ENCODE assay signal across 25 cellular contexts in genomic region chr10:93568105-93568390, GRCh38. TPM values are rescaled to one million over a fixed set of nuclear protein-coding genes. Genes with fewer than 3 reads are reported as not detected.
A peak's percentile ranks its signal among the peaks of the same experiment; 100 is the strongest.
DNase-seq lines count a peak whose midpoint lies in the region; ATAC-seq and TF ChIP-seq lines count a peak whose summit lies in the region.
"Had no signal": no experiment of that assay in that cellular context is flagged by ENCODE, and none has a peak within 500 bp of the region (broad histone marks: within the 10 kb centered on the region; RNA-seq: fewer than 3 reads in every experiment).

No MANE protein-coding gene starts in this region.

- H3K4me1 ChIP-seq in hepatocyte (ENCODE audit: insufficient read depth), result peaks cover 3% of the 10 kb centered on the region
- H3K4me1 ChIP-seq: HAP-1 had no signal

- peak overlapping the region; percentile 91 for H3K4me2 ChIP-seq in hepatocyte

- no peaks in the 10 kb centered on the region for H3K9me3 ChIP-seq in hepatocyte (ENCODE audit: low read depth)
- H3K9me3 ChIP-seq: HAP-1, heart right ventricle, MG63, vagina had no signal

- H3K36me3 ChIP-seq in hepatocyte (replicated peaks; ENCODE audit: insufficient read depth, low read depth), result no peaks in the 10 kb centered on the region
- H3K36me3 ChIP-seq: brain microvascular endothelial cell, HAP-1, heart right ventricle, MG63, vagina had no signal

- H3K27ac ChIP-seq in hepatocyte, result no peak overlapping the region
- H3K27ac ChIP-seq: brain microvascular endothelial cell, heart right ventricle, vagina had no signal

- no peak overlapping the region for H3K4me3 ChIP-seq in hepatocyte
- H3K4me3 ChIP-seq: HAP-1, MG63, vagina had no signal

- no peaks in the 10 kb centered on the region for H3K79me2 ChIP-seq in hepatocyte

- BruUV-seq in Calu3 (replicated peaks; lab: Mats Ljungman, UMichigan), result no TSS peak

- no peak for DNase-seq in Calu3
- peak; percentile 36 for DNase-seq in M059J (ENCODE audit: low read depth)
- no peak for DNase-seq in hepatocyte (ENCODE audit: low spot score)
- peak; percentile 29 for DNase-seq in retina
- no peak for DNase-seq in HuH-7.5 (ENCODE audit: low spot score)
- DNase-seq in NCI-H2227 (lab: John Stamatoyannopoulos, UW; ENCODE audit: unreplicated experiment), result no peak
- no peak for DNase-seq in activated naive CD4-positive, alpha-beta T cell treated with Interleukin-2 at 50 U/mL for 16 hours
- DNase-seq: activated CD4-positive, alpha-beta T cell treated with anti-CD3 and anti-CD28 coated beads, Interleukin-2, amount 10 ng/mL, durations not matched to agents 7 days and 5 days; activated naive CD4-positive, alpha-beta T cell treated with anti-CD3 and anti-CD28 coated beads, Interleukin-2, amount 10 ng/mL, durations not matched to agents 7 days and 5 days; brain microvascular endothelial cell; effector CD8-positive, alpha-beta T cell; GDM1; MG63; NCI-H187 treated with DMSO at 0.1 percent for 48 hours; NCI-H524 treated with DMSO at 0.1 percent for 48 hours; stimulated activated naive CD8-positive, alpha-beta T cell treated with anti-CD3 and anti-CD28 coated beads, Interleukin-15, Interleukin-2, amounts not matched to agents 100 U/mL and 50 U/mL, for 24 hours; T1000 had no signal

- H2AFZ ChIP-seq in hepatocyte, result no peak overlapping the region

- WGBS in hepatocyte (ENCODE audit: low lambda C conversion rate, missing lambda C conversion rate), result 17% methylated on average over 21 of the region's 21 CpGs

- no peaks in the 10 kb centered on the region for H3K9me3 Mint-ChIP-seq in Calu3 (ENCODE audit: low read depth, unreplicated experiment)
- H3K9me3 Mint-ChIP-seq: activated CD4-positive, alpha-beta T cell treated with anti-CD3 and anti-CD28 coated beads, Interleukin-2, amount 10 ng/mL, durations not matched to agents 7 days and 5 days; activated naive CD4-positive, alpha-beta T cell treated with anti-CD3 and anti-CD28 coated beads, Interleukin-2, amount 10 ng/mL, durations not matched to agents 7 days and 5 days had no signal

- no peaks in the 10 kb centered on the region for H3K27me3 Mint-ChIP-seq in Calu3 (ENCODE audit: unreplicated experiment)

- H3K27ac Mint-ChIP-seq in Calu3 (ENCODE audit: unreplicated experiment), result no peak overlapping the region
- H3K27ac Mint-ChIP-seq: activated CD4-positive, alpha-beta T cell treated with anti-CD3 and anti-CD28 coated beads, Interleukin-2, amount 10 ng/mL, durations not matched to agents 7 days and 5 days; activated naive CD4-positive, alpha-beta T cell treated with anti-CD3 and anti-CD28 coated beads, Interleukin-2, amount 10 ng/mL, durations not matched to agents 7 days and 5 days had no signal

- no peaks in the 10 kb centered on the region for H4K20me1 ChIP-seq in hepatocyte (ENCODE audit: insufficient read depth, poor library complexity, severe bottlenecking)

- intact Hi-C loops in Calu3 (cut with micrococcal nuclease; ENCODE audit: unreplicated experiment), result no loop called here

- H3K36me3 Mint-ChIP-seq in Calu3 (ENCODE audit: insufficient read depth, unreplicated experiment), result peaks cover 6% of the 10 kb centered on the region
- H3K36me3 Mint-ChIP-seq: activated naive CD4-positive, alpha-beta T cell treated with anti-CD3 and anti-CD28 coated beads, Interleukin-2, amount 10 ng/mL, durations not matched to agents 7 days and 5 days had no signal

- peaks cover 23% of the 10 kb centered on the region for H3K4me1 Mint-ChIP-seq in Calu3 (ENCODE audit: low read depth, unreplicated experiment)

- no peaks in the 10 kb centered on the region for H3K9me2 ChIP-seq in hepatocyte (replicated peaks; ENCODE audit: insufficient read depth)

- CTCF ChIA-PET in Calu3 (lab: Charles Lee), result no interaction called here

- peak overlapping the region; percentile 86 for H3K4me3 Mint-ChIP-seq in Calu3 (ENCODE audit: low read depth, unreplicated experiment)
- H3K4me3 Mint-ChIP-seq: activated CD4-positive, alpha-beta T cell treated with anti-CD3 and anti-CD28 coated beads, Interleukin-2, amount 10 ng/mL, durations not matched to agents 7 days and 5 days; activated naive CD4-positive, alpha-beta T cell treated with anti-CD3 and anti-CD28 coated beads, Interleukin-2, amount 10 ng/mL, durations not matched to agents 7 days and 5 days had no signal

- ATAC-seq in HG03175 (IDR thresholded peaks at IDR 0.05; ENCODE audit: unreplicated experiment), result no peak
- ATAC-seq: heart right ventricle; stimulated activated naive CD8-positive, alpha-beta T cell treated with anti-CD3 and anti-CD28 coated beads, Interleukin-15, Interleukin-2, amounts not matched to agents 100 U/mL and 50 U/mL, for 24 hours had no signal

- TF ChIP-seq CTCF in Calu3 (IDR thresholded peaks at IDR 0.05; ENCODE audit: unreplicated experiment) (no peak), hepatocyte (IDR thresholded peaks at IDR 0.05; ENCODE audit: poor library complexity) (no peak)

- H3K27me3 ChIP-seq in hepatocyte, result peaks cover 61% of the 10 kb centered on the region
- H3K27me3 ChIP-seq: vagina had no signal

RNA-seq across cellular contexts. Expression of gene FFAR4, which starts 1.6 kb away (rescaled TPM):
- total RNA-seq in Calu3 (2022) (0.61 and 0.97 TPM in 2 replicates), hepatocyte (0.16 TPM in 1 of 2 replicates, not detected in the other)
- not detected in 2 replicates for total RNA-seq in M059J (2014; rRNA removed; shearing (Covaris generic))
- 0.04 and 0.53 TPM in 2 replicates for polyA plus RNA-seq in hepatocyte
- total RNA-seq: activated CD4-positive, alpha-beta T cell treated with anti-CD3 and anti-CD28 coated beads, Interleukin-2, amount 10 ng/mL, durations not matched to agents 7 days and 5 days; fibroblast of lung; HT1080; kidney epithelial cell had no signal
- polyA plus RNA-seq: fibroblast of lung had no signal

RNA-seq across cellular contexts. Expression of gene RBP4, which starts 33.0 kb away (rescaled TPM):
- total RNA-seq in Calu3 (2022) (1.5 and 2.6 TPM in 2 replicates), hepatocyte (494 and 527 TPM in 2 replicates)
- 0.37 TPM in 1 of 2 replicates, not detected in the other for total RNA-seq in M059J (2014; rRNA removed; shearing (Covaris generic))
- polyA plus RNA-seq in hepatocyte, result 761 and 997 TPM in 2 replicates
- total RNA-seq: activated CD4-positive, alpha-beta T cell treated with anti-CD3 and anti-CD28 coated beads, Interleukin-2, amount 10 ng/mL, durations not matched to agents 7 days and 5 days; fibroblast of lung; kidney epithelial cell had no signal

RNA-seq across cellular contexts. Expression of gene PDE6C, which starts 44.3 kb away (rescaled TPM):
- total RNA-seq in Calu3 (2022) (not detected in 2 replicates), hepatocyte (0.07 and 0.08 TPM in 2 replicates)
- total RNA-seq in M059J (2014; rRNA removed; shearing (Covaris generic)), result not detected in 2 replicates
- polyA plus RNA-seq in hepatocyte, result 0.15 TPM in 1 of 2 replicates, not detected in the other
- total RNA-seq: activated CD4-positive, alpha-beta T cell treated with anti-CD3 and anti-CD28 coated beads, Interleukin-2, amount 10 ng/mL, durations not matched to agents 7 days and 5 days; fibroblast of lung; heart right ventricle; HT1080; kidney epithelial cell; mucosa of gallbladder; vagina had no signal
- polyA plus RNA-seq: fibroblast of lung, heart right ventricle had no signal

Comparison
In these comparisons a context has a peak if more than half of its experiments do, and no peak if none do; other contexts are left out.
1. DNase-seq: peak in M059J (single experiment) and retina (single experiment); none in Calu3 (single experiment), hepatocyte (single experiment), HuH-7.5 (single experiment), NCI-H2227 (single experiment) and activated naive CD4-positive, alpha-beta T cell treated with Interleukin-2 at 50 U/mL for 16 hours (single experiment).
2. RNA of gene RBP4, which starts 33.0 kb away (total RNA-seq): 494 to 527 TPM in hepatocyte; 1.5 to 2.6 TPM in Calu3 and 0.37 TPM in M059J; every median in the first group is over 100 times any median in the second.